Comparison of ENCODE assay signal across 1 cellular context in genomic region chr1:57276916-57277315, GRCh38.
A peak's percentile ranks its signal among the peaks of the same experiment; 100 is the strongest.
TF ChIP-seq lines count a peak whose summit lies in the region.

No MANE protein-coding gene starts in this region.

TF ChIP-seq in liver, 16 proteins besides CTCF, POLR2A, EP300 and RAD21 (continued from another document):
- TF ChIP-seq, protein P1, sequence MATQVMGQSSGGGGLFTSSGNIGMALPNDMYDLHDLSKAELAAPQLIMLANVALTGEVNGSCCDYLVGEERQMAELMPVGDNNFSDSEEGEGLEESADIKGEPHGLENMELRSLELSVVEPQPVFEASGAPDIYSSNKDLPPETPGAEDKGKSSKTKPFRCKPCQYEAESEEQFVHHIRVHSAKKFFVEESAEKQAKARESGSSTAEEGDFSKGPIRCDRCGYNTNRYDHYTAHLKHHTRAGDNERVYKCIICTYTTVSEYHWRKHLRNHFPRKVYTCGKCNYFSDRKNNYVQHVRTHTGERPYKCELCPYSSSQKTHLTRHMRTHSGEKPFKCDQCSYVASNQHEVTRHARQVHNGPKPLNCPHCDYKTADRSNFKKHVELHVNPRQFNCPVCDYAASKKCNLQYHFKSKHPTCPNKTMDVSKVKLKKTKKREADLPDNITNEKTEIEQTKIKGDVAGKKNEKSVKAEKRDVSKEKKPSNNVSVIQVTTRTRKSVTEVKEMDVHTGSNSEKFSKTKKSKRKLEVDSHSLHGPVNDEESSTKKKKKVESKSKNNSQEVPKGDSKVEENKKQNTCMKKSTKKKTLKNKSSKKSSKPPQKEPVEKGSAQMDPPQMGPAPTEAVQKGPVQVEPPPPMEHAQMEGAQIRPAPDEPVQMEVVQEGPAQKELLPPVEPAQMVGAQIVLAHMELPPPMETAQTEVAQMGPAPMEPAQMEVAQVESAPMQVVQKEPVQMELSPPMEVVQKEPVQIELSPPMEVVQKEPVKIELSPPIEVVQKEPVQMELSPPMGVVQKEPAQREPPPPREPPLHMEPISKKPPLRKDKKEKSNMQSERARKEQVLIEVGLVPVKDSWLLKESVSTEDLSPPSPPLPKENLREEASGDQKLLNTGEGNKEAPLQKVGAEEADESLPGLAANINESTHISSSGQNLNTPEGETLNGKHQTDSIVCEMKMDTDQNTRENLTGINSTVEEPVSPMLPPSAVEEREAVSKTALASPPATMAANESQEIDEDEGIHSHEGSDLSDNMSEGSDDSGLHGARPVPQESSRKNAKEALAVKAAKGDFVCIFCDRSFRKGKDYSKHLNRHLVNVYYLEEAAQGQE (IDR thresholded peaks at IDR 0.05) = no peak
- TF ChIP-seq ZBTB33 (IDR thresholded peaks at IDR 0.05) (no peak), HNF4A (conservative IDR thresholded peaks at IDR 0.05) (peak; percentile 68 to 77), HNF4G (IDR thresholded peaks at IDR 0.05) (peak; percentile 64), RXRA (IDR thresholded peaks at IDR 0.05) (peak in 1 of 2 donors; percentile 36), TAF1 (conservative IDR thresholded peaks at IDR 0.05) (no peak), GABPA (IDR thresholded peaks at IDR 0.05 in 1 of 2, conservative IDR thresholded peaks at IDR 0.05 in 1 of 2) (no peak)
- TF ChIP-seq, protein P2, sequence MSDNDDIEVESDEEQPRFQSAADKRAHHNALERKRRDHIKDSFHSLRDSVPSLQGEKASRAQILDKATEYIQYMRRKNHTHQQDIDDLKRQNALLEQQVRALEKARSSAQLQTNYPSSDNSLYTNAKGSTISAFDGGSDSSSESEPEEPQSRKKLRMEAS (IDR thresholded peaks at IDR 0.05) = no peak
TF ChIP-seq in liver: peak in this region for 6.
